In the genomic region with DNA sequence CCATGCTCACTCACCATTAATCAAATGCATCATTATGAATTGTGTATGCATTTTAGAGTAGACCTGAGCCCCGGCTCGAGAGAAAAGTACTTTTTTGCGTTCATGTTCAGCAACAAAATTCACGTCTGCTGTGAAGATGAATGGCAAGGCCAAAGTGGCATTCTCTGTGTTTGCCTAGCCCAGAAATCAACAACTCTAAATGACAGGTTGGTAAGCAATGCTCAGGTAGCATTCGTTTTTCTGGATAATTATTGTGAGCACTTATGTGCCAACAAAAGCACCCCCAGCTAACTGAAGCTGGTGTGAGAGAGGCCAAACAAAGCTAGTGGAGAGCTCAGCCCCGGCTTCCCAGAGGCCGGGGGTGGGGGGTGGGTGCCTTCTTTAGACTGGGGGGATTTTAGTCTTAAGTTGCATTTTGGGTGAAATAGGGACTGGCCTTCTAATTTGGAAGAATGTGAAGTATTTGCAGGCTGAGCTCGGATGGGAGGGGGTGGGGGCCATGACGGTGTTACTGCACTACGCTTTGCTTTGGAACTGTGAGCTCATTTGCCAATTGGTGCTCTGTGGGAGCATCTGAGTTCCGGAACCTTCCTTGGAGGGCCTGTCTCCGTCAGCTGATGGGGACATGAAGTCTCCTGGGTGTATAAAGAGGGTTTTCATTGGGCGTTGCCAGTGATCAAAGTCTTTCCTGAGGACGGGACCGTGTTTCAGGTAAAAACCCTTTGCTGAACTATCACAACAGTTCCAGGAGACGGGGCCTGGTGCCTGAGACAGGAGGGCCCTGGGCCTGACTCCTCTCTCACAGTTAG, we compare ENCODE assay signal across 19 cellular contexts. TPM values are rescaled to one million over a fixed set of nuclear protein-coding genes. Genes with fewer than 3 reads are reported as not detected.
DNase-seq lines count a peak whose midpoint lies in the region; ATAC-seq and TF ChIP-seq lines count a peak whose summit lies in the region.
"Had no signal": no experiment of that assay in that cellular context is flagged by ENCODE, and none has a peak within 500 bp of the region (broad histone marks: within the 10 kb centered on the region; RNA-seq: fewer than 3 reads in every experiment).

No MANE protein-coding gene starts in this region.

- no peak for ATAC-seq in T-helper 17 cell
- ATAC-seq: GM12878 had no signal

- H3K4me3 ChIP-seq in NT2/D1 (ENCODE audit: insufficient read length, low read depth) (no peak overlapping the region), vagina (no peak overlapping the region), endodermal cell (ENCODE audit: low read length) (no peak overlapping the region)
- H3K4me3 ChIP-seq: BLaER1, GM12878, PC-9 had no signal

- peak; percentile 40 for DNase-seq in DMS153 (lab: John Stamatoyannopoulos, UW)
- no peak for DNase-seq in DMS153 treated with DMSO at 0.1 percent for 48 hours (lab: John Stamatoyannopoulos, UW; ENCODE audit: unreplicated experiment)
- peak in 2 of 3 experiments; percentile 65 to 91 for DNase-seq in NCI-H1417 (lab: John Stamatoyannopoulos, UW)
- DNase-seq in NT2/D1 (ENCODE audit: low read depth, low spot score), result no peak
- DNase-seq in vagina (ENCODE audit: extremely low spot score in 2 of 2), result no peak
- no peak for DNase-seq in endodermal cell
- DNase-seq in T-helper 17 cell, result no peak
- DNase-seq: HCEC 1CT, IMR-90, NCI-H1694, NCI-H2171 treated with DMSO at 0.1 percent for 48 hours, NCI-H510A treated with DMSO at 0.1 percent for 48 hours, PC-9, SK-N-SH had no signal

- H3K9me3 ChIP-seq in NT2/D1 (ENCODE audit: insufficient read depth, low read length), result no peaks in the 10 kb centered on the region
- H3K9me3 ChIP-seq in vagina, result no peaks in the 10 kb centered on the region
- no peaks in the 10 kb centered on the region for H3K9me3 ChIP-seq in endodermal cell (ENCODE audit: control insufficient read depth, low read length)
- no peaks in the 10 kb centered on the region for H3K9me3 ChIP-seq in T-helper 17 cell (ENCODE audit: control insufficient read depth, low read length, poor library complexity, severe bottlenecking)
- H3K9me3 ChIP-seq: BLaER1, SK-N-SH had no signal

- TF ChIP-seq POLR2A in vagina (IDR thresholded peaks at IDR 0.05), result no peak

- TF ChIP-seq CTCF in nephron (IDR thresholded peaks at IDR 0.05; ENCODE audit: unreplicated experiment in 3 of 3) (no peak), vagina (IDR thresholded peaks at IDR 0.05) (no peak), endodermal cell (conservative IDR thresholded peaks at IDR 0.05) (no peak)

- no peaks in the 10 kb centered on the region for H3K27me3 ChIP-seq in NT2/D1 (ENCODE audit: insufficient read depth, insufficient read length)
- peaks cover 3% of the 10 kb centered on the region for H3K27me3 ChIP-seq in vagina
- H3K27me3 ChIP-seq in endodermal cell (ENCODE audit: control insufficient read depth, insufficient read depth, low read length, poor library complexity, severe bottlenecking), result peaks cover 61% of the 10 kb centered on the region

- no peaks in the 10 kb centered on the region for H3K36me3 Mint-ChIP-seq in nephron (ENCODE audit: low read depth)
- H3K36me3 Mint-ChIP-seq in endodermal cell (ENCODE audit: low read depth), result no peaks in the 10 kb centered on the region
- peaks cover 2% of the 10 kb centered on the region for H3K36me3 Mint-ChIP-seq in T-helper 17 cell (ENCODE audit: low read depth)

- peak overlapping the region; percentile 25 for H3K9ac ChIP-seq in NT2/D1 (ENCODE audit: insufficient read length, low read depth)
- H3K9ac ChIP-seq in endodermal cell (ENCODE audit: extremely low read depth, low read length, poor library complexity, severe bottlenecking), result no peak overlapping the region
- H3K9ac ChIP-seq: BLaER1, SK-N-SH had no signal

- intact Hi-C loops in vagina (cut with DNase I), result no loop called here

- WGBS in endodermal cell (ENCODE audit: insufficient coverage in 1 of 2, insufficient read length in 1 of 2), 2 experiments, result 72 to 83% methylated on average over 10 to 16 of the region's 16 CpGs

- H3K27ac Mint-ChIP-seq in nephron, result peak overlapping the region; percentile 14 to 93 (median 15)
- no peak overlapping the region for H3K27ac Mint-ChIP-seq in endodermal cell
- H3K27ac Mint-ChIP-seq in T-helper 17 cell, result no peak overlapping the region

- H3K4me1 ChIP-seq in NT2/D1 (ENCODE audit: insufficient read depth, insufficient read length), result peaks cover 12% of the 10 kb centered on the region
- H3K4me1 ChIP-seq in vagina, result no peaks in the 10 kb centered on the region
- no peaks in the 10 kb centered on the region for H3K4me1 ChIP-seq in endodermal cell (ENCODE audit: control insufficient read depth, insufficient read depth, low read length)
- H3K4me1 ChIP-seq: BLaER1 had no signal

- no peak overlapping the region for H3K27ac ChIP-seq in vagina
- no peak overlapping the region for H3K27ac ChIP-seq in endodermal cell (ENCODE audit: low read depth, low read length)
- H3K27ac ChIP-seq: 22Rv1, BLaER1, PC-9 had no signal

- H3K4me1 Mint-ChIP-seq in nephron (peaks cover 40% of the 10 kb centered on the region), endodermal cell (no peaks in the 10 kb centered on the region), T-helper 17 cell (no peaks in the 10 kb centered on the region)

- H3K4me3 Mint-ChIP-seq in nephron (peak overlapping the region in 2 of 3 experiments; percentile 7 to 10), endodermal cell (no peak overlapping the region), T-helper 17 cell (no peak overlapping the region)

- H3K9me3 Mint-ChIP-seq in nephron (no peaks in the 10 kb centered on the region), endodermal cell (no peaks in the 10 kb centered on the region)

- H3K27me3 Mint-ChIP-seq in nephron (ENCODE audit: low read depth), result peaks cover 94% of the 10 kb centered on the region
- H3K27me3 Mint-ChIP-seq in endodermal cell (ENCODE audit: insufficient read depth), result peaks cover 19% of the 10 kb centered on the region
- peaks cover 75% of the 10 kb centered on the region for H3K27me3 Mint-ChIP-seq in T-helper 17 cell

- no peaks in the 10 kb centered on the region for H3K36me3 ChIP-seq in NT2/D1 (ENCODE audit: insufficient read depth, insufficient read length, low read length)
- no peaks in the 10 kb centered on the region for H3K36me3 ChIP-seq in vagina
- no peaks in the 10 kb centered on the region for H3K36me3 ChIP-seq in endodermal cell (ENCODE audit: control insufficient read depth, insufficient read depth, low read length)
- H3K36me3 ChIP-seq: BLaER1 had no signal

RNA-seq across cellular contexts. Expression of a gene that starts 29.0 kb away (rescaled TPM):
- total RNA-seq in vagina, result not detected
- not detected for total RNA-seq in endodermal cell
- 0.43 TPM for polyA plus RNA-seq in endodermal cell (2013, experiment 1 of 2)
- polyA plus RNA-seq in endodermal cell (2013, experiment 2 of 2), result 0.33 TPM
- total RNA-seq in T-helper 17 cell, result not detected
- total RNA-seq: GM12878; IMR-90; PC-9; T-helper 1 cell treated with Interleukin-12 subunit alpha and Interleukin-12 subunit beta and Interleukin-4 antibody, amounts not matched to agents 30 ng/mL and 1 ng/mL, for 36 hours had no signal
- polyA plus RNA-seq: GM12878, IMR-90 had no signal

Comparison
In these comparisons a context has a peak if more than half of its experiments do, and no peak if none do; other contexts are left out.
1. DNase-seq: peak in DMS153 (single experiment) and NCI-H1417 (2 of 3); none in DMS153 treated with DMSO at 0.1 percent for 48 hours (single experiment), NT2/D1 (single experiment), vagina (0 of 2), endodermal cell (single experiment) and T-helper 17 cell (0 of 3).
2. H3K27ac Mint-ChIP-seq: peak in nephron (3 of 3); none in endodermal cell (single experiment) and T-helper 17 cell (single experiment).
3. H3K4me3 Mint-ChIP-seq: peak in nephron (2 of 3); none in endodermal cell (single experiment) and T-helper 17 cell (single experiment).